Comparison of ENCODE assay signal across 22 cellular contexts in the genomic region with DNA sequence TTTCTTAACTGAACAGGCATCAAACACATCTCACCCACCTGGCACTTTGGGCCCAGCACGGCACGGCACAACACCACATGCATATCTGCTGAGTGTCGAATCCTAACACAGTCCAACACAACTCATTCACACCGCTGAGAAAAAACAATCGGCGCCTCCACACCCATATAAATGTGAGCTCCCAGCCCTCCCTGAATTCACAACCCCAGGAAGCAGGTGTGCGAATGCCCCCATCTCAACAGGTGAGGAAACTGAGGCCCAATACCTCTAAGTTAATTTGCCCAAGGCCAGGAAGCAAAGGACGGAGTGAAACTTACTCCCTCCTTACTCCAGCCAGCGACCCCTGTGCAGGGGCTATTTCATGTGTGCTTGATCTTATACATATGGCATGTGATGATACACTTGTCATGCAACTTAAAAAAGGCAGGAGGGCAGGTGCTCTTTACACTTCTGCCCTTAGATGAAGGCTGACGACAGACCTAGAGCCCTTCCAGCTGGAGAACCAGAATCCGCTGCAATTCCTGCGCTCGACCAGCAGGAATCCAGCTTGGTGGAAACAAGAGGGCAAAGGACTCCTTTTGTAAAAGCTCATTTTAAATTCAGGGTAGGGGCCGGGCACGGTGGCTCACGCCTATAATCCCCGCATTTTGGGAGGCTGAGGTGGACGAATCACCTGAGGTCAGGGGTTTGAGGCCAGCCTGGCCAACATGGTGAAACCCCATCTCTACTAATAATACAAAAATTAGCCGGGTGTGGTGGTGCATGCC.
DNase-seq lines count a peak whose midpoint lies in the region; ATAC-seq and TF ChIP-seq lines count a peak whose summit lies in the region.
"Had no signal": no experiment of that assay in that cellular context is flagged by ENCODE, and none has a peak within 500 bp of the region (broad histone marks: within the 10 kb centered on the region; RNA-seq: fewer than 3 reads in every experiment).

No MANE protein-coding gene starts in this region.

- H3K9ac ChIP-seq in smooth muscle cell (ENCODE audit: low read depth) = no peak overlapping the region

- peaks cover 5% of the 10 kb centered on the region for H4K20me1 ChIP-seq in smooth muscle cell (ENCODE audit: low read depth)

- H3K27ac Mint-ChIP-seq in activated CD8-positive, alpha-beta memory T cell treated with anti-CD3 and anti-CD28 coated beads, Interleukin-2, amount 10 ng/mL, durations not matched to agents 7 days and 5 days = peak overlapping the region; percentile 7
- H3K27ac Mint-ChIP-seq: activated CD4-positive, alpha-beta T cell treated with anti-CD3 and anti-CD28 coated beads, Interleukin-2, amount 10 ng/mL, durations not matched to agents 7 days and 5 days; activated naive CD8-positive, alpha-beta T cell treated with anti-CD3 and anti-CD28 coated beads, Interleukin-2, amount 10 ng/mL, durations not matched to agents 7 days and 5 days had no signal

- CTCF ChIA-PET in activated CD8-positive, alpha-beta memory T cell treated with anti-CD3 and anti-CD28 coated beads, Interleukin-2, amount 10 ng/mL, durations not matched to agents 7 days and 5 days (lab: Charles Lee) = no interaction called here

- no peak for DNase-seq in activated CD8-positive, alpha-beta memory T cell treated with anti-CD3 and anti-CD28 coated beads, Interleukin-2, amount 10 ng/mL, durations not matched to agents 7 days and 5 days
- no peak for DNase-seq in activated CD8-positive, alpha-beta memory T cell treated with anti-CD3 and anti-CD28 coated beads for 24 hours
- DNase-seq in LNCaP clone FGC (ENCODE audit: low read depth) = no peak
- DNase-seq in fibroblast of villous mesenchyme (ENCODE audit: low read depth) = no peak
- no peak for DNase-seq in smooth muscle cell (lab: John Stamatoyannopoulos, UW; ENCODE audit: unreplicated experiment)
- DNase-seq in lower lobe of right lung = no peak
- no peak for DNase-seq in dermis blood vessel endothelial cell
- DNase-seq: ACHN; activated CD4-positive, alpha-beta T cell treated with anti-CD3 and anti-CD28 coated beads, Interleukin-2, amount 10 ng/mL, durations not matched to agents 7 days and 5 days; activated naive CD8-positive, alpha-beta T cell treated with anti-CD3 and anti-CD28 coated beads, Interleukin-2, amount 10 ng/mL, durations not matched to agents 7 days and 5 days; activated T-cell treated with anti-CD3 and anti-CD28 coated beads for 4 hours; central memory CD4-positive, alpha-beta T cell; COR-L47; effector memory CD8-positive, alpha-beta T cell; MV-4-11; NCI-H2081 treated with DMSO at 0.1 percent for 48 hours; PC-9; stimulated activated naive CD4-positive, alpha-beta T cell treated with Interleukin-2 at 50 U/mL for 16 hours; T-helper 9 cell had no signal

- no peak overlapping the region for H2AFZ ChIP-seq in smooth muscle cell (ENCODE audit: low read depth)
- H2AFZ ChIP-seq: PC-9 had no signal

- no peaks in the 10 kb centered on the region for H3F3A ChIP-seq in smooth muscle cell (ENCODE audit: low read depth)

- H3K4me3 Mint-ChIP-seq in activated CD8-positive, alpha-beta memory T cell treated with anti-CD3 and anti-CD28 coated beads, Interleukin-2, amount 10 ng/mL, durations not matched to agents 7 days and 5 days = no peak overlapping the region
- H3K4me3 Mint-ChIP-seq: activated CD4-positive, alpha-beta T cell treated with anti-CD3 and anti-CD28 coated beads, Interleukin-2, amount 10 ng/mL, durations not matched to agents 7 days and 5 days; activated naive CD8-positive, alpha-beta T cell treated with anti-CD3 and anti-CD28 coated beads, Interleukin-2, amount 10 ng/mL, durations not matched to agents 7 days and 5 days; effector memory CD8-positive, alpha-beta T cell; IgD-negative memory B cell had no signal

- WGBS in smooth muscle cell (ENCODE audit: low lambda C conversion rate) = 98% methylated on average over 19 of the region's 19 CpGs

- no peaks in the 10 kb centered on the region for H3K27me3 Mint-ChIP-seq in activated CD8-positive, alpha-beta memory T cell treated with anti-CD3 and anti-CD28 coated beads, Interleukin-2, amount 10 ng/mL, durations not matched to agents 7 days and 5 days
- H3K27me3 Mint-ChIP-seq: activated CD4-positive, alpha-beta T cell treated with anti-CD3 and anti-CD28 coated beads, Interleukin-2, amount 10 ng/mL, durations not matched to agents 7 days and 5 days; activated naive CD8-positive, alpha-beta T cell treated with anti-CD3 and anti-CD28 coated beads, Interleukin-2, amount 10 ng/mL, durations not matched to agents 7 days and 5 days; effector memory CD8-positive, alpha-beta T cell; IgD-negative memory B cell had no signal

- H3K4me2 ChIP-seq in smooth muscle cell = no peak overlapping the region
- H3K4me2 ChIP-seq: PC-9 had no signal

- H3K27ac ChIP-seq in smooth muscle cell (ENCODE audit: low read depth) (no peak overlapping the region), lower lobe of right lung (no peak overlapping the region)
- H3K27ac ChIP-seq: PC-9, prostate gland had no signal

- intact Hi-C loops in lower lobe of right lung (cut with DNase I) = no loop called here

- no peaks in the 10 kb centered on the region for H3K79me2 ChIP-seq in smooth muscle cell (ENCODE audit: low read depth)

- peaks cover 5% of the 10 kb centered on the region for H3K4me1 Mint-ChIP-seq in activated CD8-positive, alpha-beta memory T cell treated with anti-CD3 and anti-CD28 coated beads, Interleukin-2, amount 10 ng/mL, durations not matched to agents 7 days and 5 days
- H3K4me1 Mint-ChIP-seq: activated naive CD8-positive, alpha-beta T cell treated with anti-CD3 and anti-CD28 coated beads, Interleukin-2, amount 10 ng/mL, durations not matched to agents 7 days and 5 days had no signal

- TF ChIP-seq CTCF in LNCaP clone FGC (IDR thresholded peaks at IDR 0.05; ENCODE audit: control insufficient read depth, extremely low read depth, insufficient read depth) = 0 out of 2 replicates have a peak, but pooled peaks have one; percentile 3
- TF ChIP-seq CTCF in fibroblast of villous mesenchyme (IDR thresholded peaks at IDR 0.05; ENCODE audit: insufficient read depth, low read depth, low read length) = peak; percentile 26
- peak; percentile 13 for TF ChIP-seq CTCF in smooth muscle cell (IDR thresholded peaks at IDR 0.05; ENCODE audit: borderline replicate concordance, insufficient read depth, poor library complexity, severe bottlenecking)
- TF ChIP-seq CTCF in lower lobe of right lung (IDR thresholded peaks at IDR 0.05) = no peak

- H3K9me3 Mint-ChIP-seq in activated CD8-positive, alpha-beta memory T cell treated with anti-CD3 and anti-CD28 coated beads, Interleukin-2, amount 10 ng/mL, durations not matched to agents 7 days and 5 days (ENCODE audit: low read depth) = no peaks in the 10 kb centered on the region
- H3K9me3 Mint-ChIP-seq: activated CD4-positive, alpha-beta T cell treated with anti-CD3 and anti-CD28 coated beads, Interleukin-2, amount 10 ng/mL, durations not matched to agents 7 days and 5 days; activated naive CD8-positive, alpha-beta T cell treated with anti-CD3 and anti-CD28 coated beads, Interleukin-2, amount 10 ng/mL, durations not matched to agents 7 days and 5 days; effector memory CD8-positive, alpha-beta T cell; IgD-negative memory B cell had no signal

- no peaks in the 10 kb centered on the region for H3K4me1 ChIP-seq in smooth muscle cell (ENCODE audit: low read depth)
- H3K4me1 ChIP-seq in lower lobe of right lung = peaks cover 18% of the 10 kb centered on the region
- H3K4me1 ChIP-seq: prostate gland had no signal

- H3K9me3 ChIP-seq in smooth muscle cell (replicated peaks; ENCODE audit: low read depth) (no peaks in the 10 kb centered on the region), lower lobe of right lung (no peaks in the 10 kb centered on the region)
- H3K9me3 ChIP-seq: prostate gland had no signal

- H3K27me3 ChIP-seq in smooth muscle cell (ENCODE audit: low read depth) = no peaks in the 10 kb centered on the region
- no peaks in the 10 kb centered on the region for H3K27me3 ChIP-seq in lower lobe of right lung (ENCODE audit: low read depth)

- H3K36me3 ChIP-seq in smooth muscle cell (ENCODE audit: low read depth) (peaks cover 3% of the 10 kb centered on the region), lower lobe of right lung (peaks cover 100% of the 10 kb centered on the region)

- no peak for ATAC-seq in activated CD8-positive, alpha-beta memory T cell treated with anti-CD3 and anti-CD28 coated beads, Interleukin-2, amount 10 ng/mL, durations not matched to agents 7 days and 5 days
- ATAC-seq in HG02642 (IDR thresholded peaks at IDR 0.05; ENCODE audit: poor library complexity, unreplicated experiment) (no peak), lower lobe of right lung (no peak)
- ATAC-seq: effector memory CD8-positive, alpha-beta T cell had no signal

- H3K4me3 ChIP-seq in LNCaP clone FGC (ENCODE audit: low read depth, low read length) (no peak overlapping the region), fibroblast of villous mesenchyme (ENCODE audit: low read depth, low read length) (no peak overlapping the region), smooth muscle cell (no peak overlapping the region), lower lobe of right lung (no peak overlapping the region)
- H3K4me3 ChIP-seq: PC-9, prostate gland had no signal

- H3K36me3 Mint-ChIP-seq in activated CD8-positive, alpha-beta memory T cell treated with anti-CD3 and anti-CD28 coated beads, Interleukin-2, amount 10 ng/mL, durations not matched to agents 7 days and 5 days = peaks cover 46% of the 10 kb centered on the region
